8 cellular contexts compared by ENCODE assay signal in the genomic region with DNA sequence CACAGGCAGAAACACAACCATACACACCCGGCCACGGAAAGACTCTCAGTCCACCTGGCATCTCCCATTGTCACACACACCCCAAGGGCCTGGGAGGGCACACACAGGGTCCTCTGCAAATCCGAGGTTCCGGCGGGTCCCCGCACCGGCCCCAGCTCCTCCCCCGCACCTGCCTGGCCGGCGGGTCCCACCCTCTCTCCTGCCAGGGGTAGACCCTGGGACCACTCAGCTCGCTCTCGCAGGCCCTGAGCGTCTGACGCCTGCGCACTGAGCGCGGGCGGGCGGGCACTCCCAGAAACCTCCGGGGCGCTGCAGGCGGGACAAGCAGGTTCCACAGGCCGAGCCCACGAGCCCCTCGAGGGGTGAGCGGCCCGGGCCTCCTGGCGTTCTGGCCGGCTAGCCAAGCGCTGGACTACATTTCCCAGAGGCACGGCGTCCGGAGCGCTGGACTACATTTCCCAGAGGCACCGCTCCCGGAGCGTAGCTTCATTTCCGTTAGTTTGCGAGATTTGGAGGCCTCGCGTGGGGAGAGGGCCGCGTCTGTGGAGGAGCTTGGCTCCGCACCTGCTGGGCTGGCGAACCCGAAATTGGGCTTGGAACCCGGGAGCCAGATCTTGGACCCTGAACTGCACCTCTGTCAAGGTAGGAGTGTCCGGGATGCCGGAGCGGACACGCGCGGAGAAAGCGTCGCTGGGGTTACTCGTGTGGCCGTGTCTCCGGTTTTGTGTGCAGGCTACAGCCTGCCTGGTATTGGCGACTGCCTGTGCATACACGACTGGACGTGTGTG.
A peak's percentile ranks its signal among the peaks of the same experiment; 100 is the strongest.
DNase-seq lines count a peak whose midpoint lies in the region; ATAC-seq and TF ChIP-seq lines count a peak whose summit lies in the region.

A gene (plus strand): TSS at position 505 of the 788 bp plus-strand sequence. CDS start 10,686 bp downstream, outside the sequence.

- TF ChIP-seq POLR2A in GM19193 (IDR thresholded peaks at IDR 0.05; ENCODE audit: extremely low read depth, insufficient read depth, insufficient read length), result peak; percentile 84

- H3K27ac ChIP-seq in cingulate gyrus (ENCODE audit: low read depth, low read length), result peak within 1 kb of the TSS; percentile 89

- DNase-seq in Ammon's horn (ENCODE audit: low spot score) (peak; percentile 95), NCI-H524 (lab: John Stamatoyannopoulos, UW) (peak; percentile 99), kidney glomerular epithelial cell (lab: John Stamatoyannopoulos, UW) (peak; percentile 92)
- DNase-seq in activated CD4-positive, alpha-beta T cell treated with anti-CD3 and anti-CD28 coated beads for 4 hours, result peak; percentile 84 to 86
- peak; percentile 80 for DNase-seq in stimulated activated CD4-positive, alpha-beta T cell treated with anti-CD3 and anti-CD28 coated beads, Interleukin-15, amount 100 ng/mL, for 48 hours (ENCODE audit: low read depth in 2 of 2)

- ATAC-seq in HG03439 (IDR thresholded peaks at IDR 0.05; ENCODE audit: unreplicated experiment), result peak; percentile 93

Comparison
In these comparisons a context has a peak if more than half of its experiments do, and no peak if none do; other contexts are left out.
1. Peak in every context shown above with its lines: DNase-seq, ATAC-seq and H3K27ac ChIP-seq.